In genomic region chr2:11406492-11407381, GRCh38 we compare ENCODE assay signal across 11 cellular contexts. TPM values are rescaled to one million over a fixed set of nuclear protein-coding genes. Genes with fewer than 3 reads are reported as not detected.
A peak's percentile ranks its signal among the peaks of the same experiment; 100 is the strongest.
DNase-seq lines count a peak whose midpoint lies in the region; ATAC-seq and TF ChIP-seq lines count a peak whose summit lies in the region.
"Had no signal": no experiment of that assay in that cellular context is flagged by ENCODE, and none has a peak within 500 bp of the region (broad histone marks: within the 10 kb centered on the region; RNA-seq: fewer than 3 reads in every experiment).

No MANE protein-coding gene starts in this region.

- peaks cover 0 to 10% (median 4%) of the 10 kb centered on the region in 3 donors for H3K27me3 Mint-ChIP-seq in CD14-positive monocyte (ENCODE audit: low read depth in 3 of 3)

- H3K9me3 ChIP-seq in Loucy (ENCODE audit: insufficient read depth, low read depth, low read length) (no peaks in the 10 kb centered on the region), duodenal mucosa (ENCODE audit: control insufficient read depth in 1 of 2, low read length in 2 of 2) (no peaks in the 10 kb centered on the region), muscle layer of duodenum (ENCODE audit: control insufficient read depth in 1 of 2, low read length in 2 of 2) (no peaks in the 10 kb centered on the region)
- H3K9me3 ChIP-seq: HAP-1 had no signal

- intact Hi-C loops in CD14-positive monocyte (cut with micrococcal nuclease), result no loop called here

- TF ChIP-seq CTCF in Loucy (conservative IDR thresholded peaks at IDR 0.05; ENCODE audit: low read length), result no peak
- TF ChIP-seq CTCF in CD14-positive monocyte (IDR thresholded peaks at IDR 0.05), result no peak

- no peaks in the 10 kb centered on the region for H3K9me2 ChIP-seq in Loucy (replicated peaks; ENCODE audit: low read depth, low read length)

- peaks cover 0 to 3% (median 0%) of the 10 kb centered on the region in 7 donors for H3K9me3 Mint-ChIP-seq in CD14-positive monocyte
- H3K9me3 Mint-ChIP-seq: CD4-positive, alpha-beta memory T cell had no signal

- no peak overlapping the region for H3K4me3 Mint-ChIP-seq in CD14-positive monocyte
- H3K4me3 Mint-ChIP-seq: CD4-positive, alpha-beta memory T cell had no signal

- H4K20me1 ChIP-seq in Loucy (ENCODE audit: insufficient read depth, low read length, poor library complexity, severe bottlenecking), result no peaks in the 10 kb centered on the region

- H3K9ac ChIP-seq in Loucy (ENCODE audit: low read depth, low read length, poor library complexity, severe bottlenecking) (no peak overlapping the region), duodenal mucosa (ENCODE audit: low read depth in 1 of 2, low read length in 2 of 2) (peak overlapping the region in 1 of 2 donors; percentile 33)

- H3K27me3 ChIP-seq in Loucy (ENCODE audit: insufficient read depth, low read length, poor library complexity, severe bottlenecking), result no peaks in the 10 kb centered on the region
- H3K27me3 ChIP-seq in duodenal mucosa (ENCODE audit: control insufficient read depth in 1 of 2, insufficient read depth in 2 of 2, low read length in 2 of 2), result no peaks in the 10 kb centered on the region
- no peaks in the 10 kb centered on the region for H3K27me3 ChIP-seq in muscle layer of duodenum (ENCODE audit: low read depth, low read length)

- no peak overlapping the region for H3K4me2 ChIP-seq in Loucy (ENCODE audit: low read depth, low read length, poor library complexity, severe bottlenecking)

- H3K4me3 ChIP-seq in Loucy (ENCODE audit: low read length, poor library complexity, severe bottlenecking) (no peak overlapping the region), duodenal mucosa (ENCODE audit: low read depth in 1 of 2, low read length in 2 of 2) (peak overlapping the region; percentile 41 to 49), muscle layer of duodenum (ENCODE audit: low read depth in 1 of 2, low read length in 2 of 2) (peak overlapping the region in 1 of 2 donors; percentile 30)
- H3K4me3 ChIP-seq: HAP-1 had no signal

- in situ Hi-C loops in ACHN (cut with HindIII; ENCODE audit: low pct_ligation_motif_present, low pct_unique_long_range_greater_than_20kb, low sequenced_read_pairs), result no loop called here

- H3K36me3 Mint-ChIP-seq in CD14-positive monocyte, result no peaks in the 10 kb centered on the region
- H3K36me3 Mint-ChIP-seq: CD4-positive, alpha-beta memory T cell had no signal

- no peak for ATAC-seq in HG03342 (IDR thresholded peaks at IDR 0.05; ENCODE audit: unreplicated experiment)

- H3K4me1 Mint-ChIP-seq in CD14-positive monocyte, result peaks cover 7% of the 10 kb centered on the region

- peaks cover 25% of the 10 kb centered on the region for H3K4me1 ChIP-seq in Loucy (ENCODE audit: insufficient read depth, low read length, poor library complexity, severe bottlenecking)
- peaks cover 38 to 49% of the 10 kb centered on the region in 2 donors for H3K4me1 ChIP-seq in duodenal mucosa (ENCODE audit: control insufficient read depth in 1 of 2, insufficient read depth in 2 of 2, low read length in 2 of 2)
- H3K4me1 ChIP-seq in muscle layer of duodenum (ENCODE audit: control insufficient read depth in 1 of 2, insufficient read depth in 2 of 2, low read length in 2 of 2), result peaks cover 18% of the 10 kb centered on the region in 2 donors
- H3K4me1 ChIP-seq: HAP-1 had no signal

- H3K79me2 ChIP-seq in Loucy (ENCODE audit: insufficient read depth, low read length), result no peaks in the 10 kb centered on the region

- DNase-seq in ACHN, result peak; percentile 24
- DNase-seq in CD14-positive monocyte (ENCODE audit: low spot score), result no peak
- no peak for DNase-seq in AML-193 (lab: John Stamatoyannopoulos, UW)
- DNase-seq in NOMO-1 (lab: John Stamatoyannopoulos, UW; ENCODE audit: unreplicated experiment in 2 of 2), result no peak
- DNase-seq: CD4-positive, alpha-beta memory T cell; NCI-H524 treated with DMSO at 0.1 percent for 48 hours had no signal

- H3K27ac ChIP-seq in duodenal mucosa (ENCODE audit: low read depth, low read length) (no peak overlapping the region), muscle layer of duodenum (ENCODE audit: low read length) (peak overlapping the region; percentile 52)

- H3F3A ChIP-seq in Loucy (ENCODE audit: low read depth), result no peaks in the 10 kb centered on the region

- peak overlapping the region in 2 of 7 donors; percentile 66 to 70 for H3K27ac Mint-ChIP-seq in CD14-positive monocyte
- H3K27ac Mint-ChIP-seq: CD4-positive, alpha-beta memory T cell had no signal

- H3K36me3 ChIP-seq in Loucy (ENCODE audit: insufficient read depth, low read length) (no peaks in the 10 kb centered on the region), duodenal mucosa (ENCODE audit: control insufficient read depth in 1 of 2, insufficient read depth in 2 of 2, low read length in 2 of 2) (no peaks in the 10 kb centered on the region), muscle layer of duodenum (ENCODE audit: control insufficient read depth in 1 of 2, insufficient read depth in 2 of 2, low read length in 2 of 2) (no peaks in the 10 kb centered on the region)
- H3K36me3 ChIP-seq: HAP-1 had no signal

- peak overlapping the region; percentile 19; the same call in 1 of the 2 replicates for H2AFZ ChIP-seq in Loucy (ENCODE audit: low read length)

RNA-seq across cellular contexts. Expression of gene E2F6, which starts 59.2 kb away (rescaled TPM):
- polyA plus RNA-seq in CD14-positive monocyte, result 1 to 10 TPM; 3.5 to 3.7 TPM
